In genomic region chr6:55943329-55943728, GRCh38 we compare ENCODE assay signal across 25 cellular contexts.
DNase-seq lines count a peak whose midpoint lies in the region; ATAC-seq, FAIRE-seq and TF ChIP-seq lines count a peak whose summit lies in the region.
"Had no signal": no experiment of that assay in that cellular context is flagged by ENCODE, and none has a peak within 500 bp of the region (broad histone marks: within the 10 kb centered on the region; RNA-seq: fewer than 3 reads in every experiment).

No MANE protein-coding gene starts in this region.

- TF ChIP-seq POLR2A in GM12892 (IDR thresholded peaks at IDR 0.05; ENCODE audit: low read depth, low read length), result no peak

- H3K4me3 ChIP-seq in fibroblast of pulmonary artery (replicated peaks; ENCODE audit: low read depth, low read length), result no peak overlapping the region
- H3K4me3 ChIP-seq: coronary artery, gastrocnemius medialis, prostate gland, transverse colon had no signal

- no peak for FAIRE-seq in GM12892 (lab: Jason Lieb, UNC)
- FAIRE-seq: GM18507, TTC549 had no signal

- DNase-seq in EL (peak; percentile 35), amniotic epithelial cell (ENCODE audit: low read depth) (peak; percentile 72), fibroblast of pulmonary artery (ENCODE audit: low read depth) (peak; percentile 40), renal cortical epithelial cell (ENCODE audit: low read depth) (peak; percentile 79), RKO (ENCODE audit: low spot score) (no peak), GM12892 (ENCODE audit: insufficient read length) (no peak)
- DNase-seq: activated CD4-positive, alpha-beta T cell treated with anti-CD3 and anti-CD28 coated beads for 36 hours; BE2C; COR-L47; DND-41; gastrocnemius medialis; MM.1S; NCI-H1436 treated with DMSO at 0.1 percent for 48 hours; NCI-H526 treated with DMSO at 0.1 percent for 48 hours; nephron progenitor cell; stimulated activated CD4-positive, alpha-beta T cell treated with anti-CD3 and anti-CD28 coated beads, Interleukin-4, amount 100 ng/mL, for 24 hours; stimulated activated naive CD8-positive, alpha-beta T cell treated with anti-CD3 and anti-CD28 coated beads, Interleukin-15, amount 100 ng/mL, for 72 hours; SW 1271; transverse colon had no signal

- no peak for ATAC-seq in SK-N-SH treated with all-trans-retinoic acid at 6 μM for 48 hours
- ATAC-seq in HG02642 (IDR thresholded peaks at IDR 0.05; ENCODE audit: poor library complexity, unreplicated experiment), result no peak
- ATAC-seq: activated CD4-positive, alpha-beta T cell treated with anti-CD3 and anti-CD28 coated beads for 36 hours; stimulated activated naive CD8-positive, alpha-beta T cell treated with anti-CD3 and anti-CD28 coated beads, Interleukin-15, amount 100 ng/mL, for 72 hours had no signal

- no peak for TF ChIP-seq CTCF in fibroblast of pulmonary artery (IDR thresholded peaks at IDR 0.05; ENCODE audit: low read length, missing control alignments)

TF ChIP-seq in SK-N-SH treated with all-trans-retinoic acid at 6 μM for 48 hours, 23 proteins besides CTCF, POLR2A, EP300 and RAD21:
- TF ChIP-seq ZFP3 (CRISPR knock-in tag; IDR thresholded peaks at IDR 0.05), result no peak

Comparison
In these comparisons a context has a peak if more than half of its experiments do, and no peak if none do; other contexts are left out.
1. DNase-seq: peak in EL (single experiment), amniotic epithelial cell (single experiment), fibroblast of pulmonary artery (single experiment) and renal cortical epithelial cell (single experiment); none in RKO (single experiment) and GM12892 (single experiment).